ENCODE assay signal across 21 cellular contexts in the genomic region with DNA sequence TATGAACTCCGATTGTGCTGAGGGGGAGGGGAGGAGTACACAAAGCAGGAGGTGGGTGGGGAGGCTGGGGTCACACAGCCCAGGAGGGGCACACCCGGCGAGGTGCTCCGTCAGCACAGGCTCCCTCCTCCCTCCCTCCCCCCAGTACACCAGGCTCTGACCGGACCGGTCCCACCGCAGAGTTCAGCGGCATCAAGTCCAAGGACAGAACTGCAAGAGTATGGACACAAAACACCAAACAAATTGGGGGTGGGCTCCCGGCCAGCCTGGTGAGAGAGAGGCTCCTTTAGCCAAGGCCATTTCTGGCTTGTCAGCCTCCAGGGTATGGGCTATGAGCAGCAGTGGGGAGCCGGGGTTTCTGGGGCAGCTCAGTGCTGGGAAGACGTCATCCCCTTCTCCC.
DNase-seq lines count a peak whose midpoint lies in the region; ATAC-seq and TF ChIP-seq lines count a peak whose summit lies in the region.
"Had no signal": no experiment of that assay in that cellular context is flagged by ENCODE, and none has a peak within 500 bp of the region (broad histone marks: within the 10 kb centered on the region; RNA-seq: fewer than 3 reads in every experiment).

No MANE protein-coding gene starts in this region.

- H3K36me3 ChIP-seq in BLaER1 treated with 17β-estradiol and CSF1 and Interleukin-3, amounts not matched to agents 10 nM and 100 nM, result no peaks in the 10 kb centered on the region
- H3K36me3 ChIP-seq in Panc1 (ENCODE audit: control insufficient read depth, insufficient read depth, low read length) (no peaks in the 10 kb centered on the region), lower lobe of right lung (no peaks in the 10 kb centered on the region)
- H3K36me3 ChIP-seq: SJCRH30 had no signal

- H3K9ac ChIP-seq in BLaER1 treated with 17β-estradiol and CSF1 and Interleukin-3, amounts not matched to agents 10 nM and 100 nM, result no peak overlapping the region

- H3K4me3 ChIP-seq in BLaER1 treated with 17β-estradiol and CSF1 and Interleukin-3, amounts not matched to agents 10 nM and 100 nM, result no peak overlapping the region
- H3K4me3 ChIP-seq in Panc1 (ENCODE audit: low read depth in 2 of 2, low read length in 2 of 2), result no peak overlapping the region
- no peak overlapping the region for H3K4me3 ChIP-seq in lower lobe of right lung
- H3K4me3 ChIP-seq: SJCRH30 had no signal

- peaks cover 18% of the 10 kb centered on the region for H3K27me3 Mint-ChIP-seq in stimulated activated memory B cell treated with anti-CD40 and anti-IgM and Interleukin-4, amounts not matched to agents 10 μg/mL and 1 μg/mL and 100 μg/mL, for 72 hours
- no peaks in the 10 kb centered on the region for H3K27me3 Mint-ChIP-seq in mesothelial cell of epicardium (ENCODE audit: low read depth)

- H3K9me3 Mint-ChIP-seq in stimulated activated memory B cell treated with anti-CD40 and anti-IgM and Interleukin-4, amounts not matched to agents 10 μg/mL and 1 μg/mL and 100 μg/mL, for 72 hours, result no peaks in the 10 kb centered on the region
- no peaks in the 10 kb centered on the region for H3K9me3 Mint-ChIP-seq in mesothelial cell of epicardium
- H3K9me3 Mint-ChIP-seq: CD4-positive, alpha-beta memory T cell had no signal

- H3K27me3 ChIP-seq in BLaER1 treated with 17β-estradiol and CSF1 and Interleukin-3, amounts not matched to agents 10 nM and 100 nM, result peaks cover 0 to 46% (median 0%) of the 10 kb centered on the region in 11 experiments; a peak in 5 of 22 replicates
- H3K27me3 ChIP-seq in Panc1 (ENCODE audit: control insufficient read depth, insufficient read depth, low read length), result no peaks in the 10 kb centered on the region
- H3K27me3 ChIP-seq in lower lobe of right lung (ENCODE audit: low read depth), result no peaks in the 10 kb centered on the region
- H3K27me3 ChIP-seq: SJCRH30 had no signal

- BruUV-seq in Panc1 (replicated peaks; lab: Mats Ljungman, UMichigan), result no TSS peak

- H3K4me2 ChIP-seq in BLaER1 treated with 17β-estradiol and CSF1 and Interleukin-3, amounts not matched to agents 10 nM and 100 nM, result peak overlapping the region in 8 of 11 experiments; percentile 43 to 96 (median 78); a peak in 15 of 22 replicates

- no peaks in the 10 kb centered on the region for H3K36me3 Mint-ChIP-seq in stimulated activated memory B cell treated with anti-CD40 and anti-IgM and Interleukin-4, amounts not matched to agents 10 μg/mL and 1 μg/mL and 100 μg/mL, for 72 hours
- H3K36me3 Mint-ChIP-seq in mesothelial cell of epicardium, result no peaks in the 10 kb centered on the region
- H3K36me3 Mint-ChIP-seq: CD4-positive, alpha-beta memory T cell had no signal

- no peak overlapping the region for H3K4me3 Mint-ChIP-seq in stimulated activated memory B cell treated with anti-CD40 and anti-IgM and Interleukin-4, amounts not matched to agents 10 μg/mL and 1 μg/mL and 100 μg/mL, for 72 hours
- no peak overlapping the region for H3K4me3 Mint-ChIP-seq in mesothelial cell of epicardium
- H3K4me3 Mint-ChIP-seq: CD4-positive, alpha-beta memory T cell; IgD-negative memory B cell had no signal

- CTCF ChIA-PET in Panc1 (lab: Charles Lee), result no interaction called here

- peaks cover 0 to 22% (median 0%) of the 10 kb centered on the region in 11 experiments; a peak in 5 of 22 replicates for H4K20me1 ChIP-seq in BLaER1 treated with 17β-estradiol and CSF1 and Interleukin-3, amounts not matched to agents 10 nM and 100 nM

- DNase-seq in Panc1 (ENCODE audit: low read depth, low spot score), result no peak
- peak; percentile 28 for DNase-seq in lower lobe of right lung
- DNase-seq in mesothelial cell of epicardium (ENCODE audit: low spot score in 2 of 2, unreplicated experiment in 2 of 2), result no peak
- DNase-seq in SW 1271 (lab: John Stamatoyannopoulos, UW), result no peak
- DNase-seq: CD4-positive, alpha-beta memory T cell; DMS 273 treated with DMSO at 0.1 percent for 48 hours; DMS79 treated with DMSO at 0.1 percent for 48 hours; NCI-H1105; NCI-H146; NCI-H2029; NCI-H226; NCI-H524; NCI-H774; NK-92 treated with Interleukin-12 subunit alpha and Interleukin-12 subunit beta, amount 100 ng/mL, for 24 hours; SJCRH30 had no signal

- no peak overlapping the region for H3K27ac Mint-ChIP-seq in stimulated activated memory B cell treated with anti-CD40 and anti-IgM and Interleukin-4, amounts not matched to agents 10 μg/mL and 1 μg/mL and 100 μg/mL, for 72 hours
- H3K27ac Mint-ChIP-seq in mesothelial cell of epicardium, result no peak overlapping the region
- H3K27ac Mint-ChIP-seq: CD4-positive, alpha-beta memory T cell; IgD-negative memory B cell had no signal

- POLR2A ChIA-PET in Panc1 (lab: Charles Lee), result no interaction called here

- ATAC-seq in Panc1 (peak; percentile 6; the same call in 1 of the 2 replicates), lower lobe of right lung (no peak), GM18505 (IDR thresholded peaks at IDR 0.05; ENCODE audit: unreplicated experiment) (no peak)
- ATAC-seq in stimulated activated memory B cell treated with anti-CD40 and anti-IgM and Interleukin-4, amounts not matched to agents 10 μg/mL and 1 μg/mL and 100 μg/mL, for 72 hours, result peak; percentile 22
- ATAC-seq: HCT116 had no signal

- peak overlapping the region in 1 of 11 experiments; percentile 17; a peak in 1 of 22 replicates for H3K27ac ChIP-seq in BLaER1 treated with 17β-estradiol and CSF1 and Interleukin-3, amounts not matched to agents 10 nM and 100 nM
- H3K27ac ChIP-seq in Panc1 (ENCODE audit: low read length), result no peak overlapping the region
- no peak overlapping the region for H3K27ac ChIP-seq in lower lobe of right lung
- H3K27ac ChIP-seq: SJCRH30 had no signal

- peaks cover 40 to 100% (median 98%) of the 10 kb centered on the region in 10 experiments for H3K4me1 ChIP-seq in BLaER1 treated with 17β-estradiol and CSF1 and Interleukin-3, amounts not matched to agents 10 nM and 100 nM
- H3K4me1 ChIP-seq in Panc1 (ENCODE audit: control insufficient read depth, insufficient read depth, low read length) (no peaks in the 10 kb centered on the region), lower lobe of right lung (peaks cover 33% of the 10 kb centered on the region)

- TF ChIP-seq POLR2A in GM18505 (IDR thresholded peaks at IDR 0.05; ENCODE audit: borderline replicate concordance, extremely low read depth, insufficient read depth, insufficient read length), result no peak

- no peak for TF ChIP-seq CTCF in Panc1 (IDR thresholded peaks at IDR 0.05)
- TF ChIP-seq CTCF in lower lobe of right lung (IDR thresholded peaks at IDR 0.05), result no peak
- TF ChIP-seq CTCF in mesothelial cell of epicardium (IDR thresholded peaks at IDR 0.05; ENCODE audit: unreplicated experiment), result no peak

- peaks cover 31% of the 10 kb centered on the region for H3K4me1 Mint-ChIP-seq in stimulated activated memory B cell treated with anti-CD40 and anti-IgM and Interleukin-4, amounts not matched to agents 10 μg/mL and 1 μg/mL and 100 μg/mL, for 72 hours
- H3K4me1 Mint-ChIP-seq in mesothelial cell of epicardium, result peaks cover 6% of the 10 kb centered on the region
- H3K4me1 Mint-ChIP-seq: CD4-positive, alpha-beta memory T cell had no signal

- in situ Hi-C loops in Panc1 (cut with HindIII; ENCODE audit: low pct_unique_long_range_greater_than_20kb, low sequenced_read_pairs), result no loop called here

- intact Hi-C loops in Panc1 (cut with micrococcal nuclease; ENCODE audit: unreplicated experiment), result loop anchor here (10.0 kb wide), 1 partner anchor 109 kb away; no protein-coding TSS in a partner anchor
- intact Hi-C loops in lower lobe of right lung (cut with DNase I), result no loop called here

- no peaks in the 10 kb centered on the region for H3K9me3 ChIP-seq in BLaER1 treated with 17β-estradiol and CSF1 and Interleukin-3, amounts not matched to agents 10 nM and 100 nM (replicated peaks in 1 of 11)
- H3K9me3 ChIP-seq in Panc1 (ENCODE audit: control insufficient read depth, insufficient read depth, low read depth, low read length) (no peaks in the 10 kb centered on the region), lower lobe of right lung (no peaks in the 10 kb centered on the region)
- H3K9me3 ChIP-seq: Caco-2, SJCRH30 had no signal

Comparison
In these comparisons a context has a peak if more than half of its experiments do, and no peak if none do; other contexts are left out.
1. ATAC-seq: peak in Panc1 (single experiment) and stimulated activated memory B cell treated with anti-CD40 and anti-IgM and Interleukin-4, amounts not matched to agents 10 μg/mL and 1 μg/mL and 100 μg/mL, for 72 hours (single experiment); none in lower lobe of right lung (0 of 2) and GM18505 (single experiment).